ENCODE assay signal across 28 cellular contexts in genomic region chr3:148588291-148588690, GRCh38.
"Had no signal": no experiment of that assay in that cellular context is flagged by ENCODE, and none has a peak within 500 bp of the region (broad histone marks: within the 10 kb centered on the region; RNA-seq: fewer than 3 reads in every experiment).

No MANE protein-coding gene starts in this region.

- H3K27ac ChIP-seq: ascending aorta, breast epithelium, cardiac muscle cell, colonic mucosa, epithelial cell of prostate, esophagus squamous epithelium, gastroesophageal sphincter, WERI-Rb-1 had no signal

- ATAC-seq: activated CD4-positive, CD25-positive, alpha-beta regulatory T cell treated with anti-CD3 and anti-CD28 coated beads, Interleukin-2, amount 50 U/mL, for 24 hours; activated CD8-positive, alpha-beta T cell treated with anti-CD3 and anti-CD28 coated beads for 36 hours; activated naive CD8-positive, alpha-beta T cell treated with anti-CD3 and anti-CD28 coated beads, Interleukin-2, amount 50 U/mL, for 24 hours; activated T-cell treated with anti-CD3 and anti-CD28 coated beads, Interleukin-2, amount 50 U/mL, for 4 hours; activated T-helper 17 cell treated with anti-CD3 and anti-CD28 coated beads, Interleukin-2, amount 50 U/mL, for 72 hours; gastroesophageal sphincter; T-helper 17 cell had no signal

- H3K27me3 ChIP-seq: ascending aorta, breast epithelium, cardiac muscle cell, colonic mucosa, esophagus squamous epithelium, gastroesophageal sphincter had no signal

- H3K4me1 ChIP-seq: ascending aorta, breast epithelium, colonic mucosa, esophagus squamous epithelium had no signal

- H3K4me3 ChIP-seq: ascending aorta, breast epithelium, cardiac muscle cell, colonic mucosa, esophagus squamous epithelium, gastroesophageal sphincter had no signal

- H3K9me3 ChIP-seq: ascending aorta, breast epithelium, colonic mucosa, esophagus squamous epithelium, gastroesophageal sphincter had no signal

- H3K36me3 ChIP-seq: ascending aorta, breast epithelium, cardiac muscle cell, colonic mucosa, esophagus squamous epithelium, gastroesophageal sphincter, WERI-Rb-1 had no signal

- DNase-seq: activated B cell treated with CpG ODN at 0.5 μM for 24 hours; activated CD4-positive, alpha-beta T cell treated with anti-CD3 and anti-CD28 coated beads for 48 hours; activated CD4-positive, alpha-beta T cell treated with anti-CD3 and anti-CD28 coated beads, Interleukin-2, amount 50 U/mL, for 1 hour; activated CD4-positive, alpha-beta T cell treated with anti-CD3 and anti-CD28 coated beads, Interleukin-2, amount 50 U/mL, for 48 hours; activated CD8-positive, alpha-beta memory T cell treated with anti-CD3 and anti-CD28 coated beads for 24 hours; activated CD8-positive, alpha-beta T cell treated with anti-CD3 and anti-CD28 coated beads for 36 hours; activated effector memory CD4-positive, alpha-beta T cell treated with Interleukin-2 at 50 U/mL for 16 hours; activated naive CD4-positive, alpha-beta T cell treated with anti-CD3 and anti-CD28 coated beads for 36 hours; activated naive CD8-positive, alpha-beta T cell treated with anti-CD3 and anti-CD28 coated beads for 36 hours; activated naive CD8-positive, alpha-beta T cell treated with anti-CD3 and anti-CD28 coated beads, Interleukin-2, amount 50 U/mL, for 24 hours; activated T-cell treated with anti-CD3 and anti-CD28 coated beads, Interleukin-2, amount 50 U/mL, for 4 hours; central memory CD4-positive, alpha-beta T cell; cerebellar nuclear complex; colonic mucosa; effector CD8-positive, alpha-beta T cell; esophagus squamous epithelium; foreskin melanocyte; T-helper 1 cell; T-helper 17 cell; T1000; WERI-Rb-1 had no signal
